ENCODE assay signal across 12 cellular contexts in the genomic region with DNA sequence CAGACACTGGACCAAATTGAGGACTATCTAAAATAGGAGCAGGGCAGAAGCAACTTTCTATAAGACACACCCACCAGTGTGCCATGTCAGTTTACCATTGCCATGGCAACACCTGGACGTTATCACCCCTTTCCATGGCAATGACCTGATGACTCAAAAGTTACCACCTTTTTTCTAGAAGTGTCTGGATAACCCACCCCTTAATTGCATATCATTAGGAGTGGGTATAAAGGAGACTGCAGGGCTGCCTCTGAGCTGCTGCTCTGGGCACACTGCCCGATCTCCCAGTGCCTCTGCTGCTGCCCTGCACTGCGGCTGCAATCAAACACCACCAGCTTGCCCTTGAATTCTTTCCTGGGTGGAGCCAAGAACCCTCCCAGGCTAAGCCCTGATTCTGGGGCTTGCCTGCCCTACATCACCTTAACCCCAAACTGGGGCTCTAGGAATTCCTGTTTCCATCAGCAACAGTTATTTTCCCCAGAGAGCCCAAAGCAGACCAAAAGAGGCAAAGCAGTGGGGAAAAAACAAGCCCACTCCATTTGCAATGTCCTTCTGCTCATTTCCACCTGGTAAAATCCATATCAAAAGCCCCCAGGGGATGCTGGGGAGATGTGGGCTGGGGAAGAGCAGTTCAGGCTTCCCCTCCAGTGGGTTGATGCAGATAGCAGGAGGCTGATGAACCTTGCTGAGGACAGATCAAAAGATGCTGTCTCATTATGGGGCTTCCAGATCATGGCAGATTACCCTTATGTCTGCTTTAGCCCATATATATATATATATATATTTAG.
DNase-seq lines count a peak whose midpoint lies in the region; ATAC-seq and TF ChIP-seq lines count a peak whose summit lies in the region.
"Had no signal": no experiment of that assay in that cellular context is flagged by ENCODE, and none has a peak within 500 bp of the region (broad histone marks: within the 10 kb centered on the region; RNA-seq: fewer than 3 reads in every experiment).

No MANE protein-coding gene starts in this region.

- ATAC-seq in SK-N-SH treated with all-trans-retinoic acid at 6 μM for 48 hours (peak; percentile 47; the same call in 2 of the 3 replicates), mucosa of descending colon (peak; percentile 71), HG02973 (IDR thresholded peaks at IDR 0.05; ENCODE audit: unreplicated experiment) (no peak)

- DNase-seq in Daoy (ENCODE audit: low read depth) (peak; percentile 62), mucosa of descending colon (no peak), NCI-H2107 (lab: John Stamatoyannopoulos, UW) (no peak), HuH-7.5 (ENCODE audit: low spot score) (no peak)
- DNase-seq: activated CD4-positive, alpha-beta T cell treated with anti-CD3 and anti-CD28 coated beads, Interleukin-2, amount 50 U/mL, for 1 hour; CD4-positive, CD25-positive, alpha-beta regulatory T cell; NCI-H1436; stimulated activated CD4-positive, alpha-beta T cell treated with anti-CD3 and anti-CD28 coated beads, Interleukin-4, amount 100 ng/mL, for 1 hour; stimulated activated naive CD4-positive, alpha-beta T cell had no signal

- no peak overlapping the region for H3K9ac ChIP-seq in BLaER1 treated with 17β-estradiol and CSF1 and Interleukin-3, amounts not matched to agents 10 nM and 100 nM

- no peak overlapping the region for H3K27ac ChIP-seq in BLaER1 treated with 17β-estradiol and CSF1 and Interleukin-3, amounts not matched to agents 10 nM and 100 nM

- H3K27me3 ChIP-seq in BLaER1 treated with 17β-estradiol and CSF1 and Interleukin-3, amounts not matched to agents 10 nM and 100 nM, result no peaks in the 10 kb centered on the region; a peak in 2 of 22 replicates

- H3K4me1 ChIP-seq in BLaER1 treated with 17β-estradiol and CSF1 and Interleukin-3, amounts not matched to agents 10 nM and 100 nM, result peaks cover 20 to 52% (median 38%) of the 10 kb centered on the region in 10 experiments
- no peaks in the 10 kb centered on the region for H3K4me1 ChIP-seq in mucosa of descending colon (ENCODE audit: low read depth)

- TF ChIP-seq CTCF in mucosa of descending colon (IDR thresholded peaks at IDR 0.05), result no peak

- peaks cover 11 to 22% (median 15%) of the 10 kb centered on the region in 11 experiments for H3K9me3 ChIP-seq in BLaER1 treated with 17β-estradiol and CSF1 and Interleukin-3, amounts not matched to agents 10 nM and 100 nM (replicated peaks in 1 of 11)
- peaks cover 4% of the 10 kb centered on the region for H3K9me3 ChIP-seq in mucosa of descending colon

- H4K20me1 ChIP-seq in BLaER1 treated with 17β-estradiol and CSF1 and Interleukin-3, amounts not matched to agents 10 nM and 100 nM, result no peaks in the 10 kb centered on the region

- intact Hi-C loops in mucosa of descending colon (cut with DNase I, micrococcal nuclease), result no loop called here

- peak overlapping the region in 8 of 11 experiments; percentile 16 to 65 (median 50); a peak in 14 of 22 replicates for H3K4me2 ChIP-seq in BLaER1 treated with 17β-estradiol and CSF1 and Interleukin-3, amounts not matched to agents 10 nM and 100 nM

- H3K4me3 ChIP-seq in BLaER1 treated with 17β-estradiol and CSF1 and Interleukin-3, amounts not matched to agents 10 nM and 100 nM, result no peak overlapping the region
- H3K4me3 ChIP-seq in mucosa of descending colon, result no peak overlapping the region

- H3K36me3 ChIP-seq in BLaER1 treated with 17β-estradiol and CSF1 and Interleukin-3, amounts not matched to agents 10 nM and 100 nM, result peaks cover 0 to 8% (median 0%) of the 10 kb centered on the region in 11 experiments; a peak in 1 of 22 replicates
- no peaks in the 10 kb centered on the region for H3K36me3 ChIP-seq in mucosa of descending colon (ENCODE audit: low read depth)

TF ChIP-seq in SK-N-SH treated with all-trans-retinoic acid at 6 μM for 48 hours, 23 proteins besides CTCF, POLR2A, EP300 and RAD21 (continues in another document):
- TF ChIP-seq PPARA (CRISPR knock-in tag; IDR thresholded peaks at IDR 0.05; ENCODE audit: borderline replicate concordance), result no peak
- TF ChIP-seq CSDC2 (CRISPR knock-in tag; IDR thresholded peaks at IDR 0.05), result no peak
- no peak for TF ChIP-seq ISL1 (CRISPR knock-in tag; IDR thresholded peaks at IDR 0.05)
- TF ChIP-seq, protein P1, sequence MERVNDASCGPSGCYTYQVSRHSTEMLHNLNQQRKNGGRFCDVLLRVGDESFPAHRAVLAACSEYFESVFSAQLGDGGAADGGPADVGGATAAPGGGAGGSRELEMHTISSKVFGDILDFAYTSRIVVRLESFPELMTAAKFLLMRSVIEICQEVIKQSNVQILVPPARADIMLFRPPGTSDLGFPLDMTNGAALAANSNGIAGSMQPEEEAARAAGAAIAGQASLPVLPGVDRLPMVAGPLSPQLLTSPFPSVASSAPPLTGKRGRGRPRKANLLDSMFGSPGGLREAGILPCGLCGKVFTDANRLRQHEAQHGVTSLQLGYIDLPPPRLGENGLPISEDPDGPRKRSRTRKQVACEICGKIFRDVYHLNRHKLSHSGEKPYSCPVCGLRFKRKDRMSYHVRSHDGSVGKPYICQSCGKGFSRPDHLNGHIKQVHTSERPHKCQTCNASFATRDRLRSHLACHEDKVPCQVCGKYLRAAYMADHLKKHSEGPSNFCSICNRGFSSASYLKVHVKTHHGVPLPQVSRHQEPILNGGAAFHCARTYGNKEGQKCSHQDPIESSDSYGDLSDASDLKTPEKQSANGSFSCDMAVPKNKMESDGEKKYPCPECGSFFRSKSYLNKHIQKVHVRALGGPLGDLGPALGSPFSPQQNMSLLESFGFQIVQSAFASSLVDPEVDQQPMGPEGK (CRISPR knock-in tag; IDR thresholded peaks at IDR 0.05; ENCODE audit: borderline replicate concordance), result no peak
- no peak for TF ChIP-seq OSR1 (CRISPR knock-in tag; IDR thresholded peaks at IDR 0.05)
- no peak for TF ChIP-seq ZNF70 (CRISPR knock-in tag; IDR thresholded peaks at IDR 0.05)
- no peak for TF ChIP-seq TCF4 (CRISPR knock-in tag; IDR thresholded peaks at IDR 0.05; ENCODE audit: borderline replicate concordance)
- no peak for TF ChIP-seq TOX (CRISPR knock-in tag; IDR thresholded peaks at IDR 0.05; ENCODE audit: borderline replicate concordance)
- no peak for TF ChIP-seq SNAI2 (CRISPR knock-in tag; IDR thresholded peaks at IDR 0.05)
- TF ChIP-seq RARB (CRISPR knock-in tag; IDR thresholded peaks at IDR 0.05), result no peak
- TF ChIP-seq ESRRG (CRISPR knock-in tag; IDR thresholded peaks at IDR 0.05), result no peak
- no peak for TF ChIP-seq ZC3H10 (CRISPR knock-in tag; IDR thresholded peaks at IDR 0.05)
- TF ChIP-seq, protein P2, sequence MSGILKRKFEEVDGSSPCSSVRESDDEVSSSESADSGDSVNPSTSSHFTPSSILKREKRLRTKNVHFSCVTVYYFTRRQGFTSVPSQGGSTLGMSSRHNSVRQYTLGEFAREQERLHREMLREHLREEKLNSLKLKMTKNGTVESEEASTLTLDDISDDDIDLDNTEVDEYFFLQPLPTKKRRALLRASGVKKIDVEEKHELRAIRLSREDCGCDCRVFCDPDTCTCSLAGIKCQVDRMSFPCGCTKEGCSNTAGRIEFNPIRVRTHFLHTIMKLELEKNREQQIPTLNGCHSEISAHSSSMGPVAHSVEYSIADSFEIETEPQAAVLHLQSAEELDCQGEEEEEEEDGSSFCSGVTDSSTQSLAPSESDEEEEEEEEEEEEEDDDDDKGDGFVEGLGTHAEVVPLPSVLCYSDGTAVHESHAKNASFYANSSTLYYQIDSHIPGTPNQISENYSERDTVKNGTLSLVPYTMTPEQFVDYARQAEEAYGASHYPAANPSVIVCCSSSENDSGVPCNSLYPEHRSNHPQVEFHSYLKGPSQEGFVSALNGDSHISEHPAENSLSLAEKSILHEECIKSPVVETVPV (CRISPR knock-in tag; IDR thresholded peaks at IDR 0.05), result no peak
- no peak for TF ChIP-seq ZFP30 (CRISPR knock-in tag; IDR thresholded peaks at IDR 0.05)
- TF ChIP-seq, protein P3, sequence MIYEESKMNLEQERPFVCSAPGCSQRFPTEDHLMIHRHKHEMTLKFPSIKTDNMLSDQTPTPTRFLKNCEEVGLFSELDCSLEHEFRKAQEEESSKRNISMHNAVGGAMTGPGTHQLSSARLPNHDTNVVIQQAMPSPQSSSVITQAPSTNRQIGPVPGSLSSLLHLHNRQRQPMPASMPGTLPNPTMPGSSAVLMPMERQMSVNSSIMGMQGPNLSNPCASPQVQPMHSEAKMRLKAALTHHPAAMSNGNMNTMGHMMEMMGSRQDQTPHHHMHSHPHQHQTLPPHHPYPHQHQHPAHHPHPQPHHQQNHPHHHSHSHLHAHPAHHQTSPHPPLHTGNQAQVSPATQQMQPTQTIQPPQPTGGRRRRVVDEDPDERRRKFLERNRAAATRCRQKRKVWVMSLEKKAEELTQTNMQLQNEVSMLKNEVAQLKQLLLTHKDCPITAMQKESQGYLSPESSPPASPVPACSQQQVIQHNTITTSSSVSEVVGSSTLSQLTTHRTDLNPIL (CRISPR knock-in tag; IDR thresholded peaks at IDR 0.05; ENCODE audit: low read depth), result no peak
- TF ChIP-seq, protein P4, sequence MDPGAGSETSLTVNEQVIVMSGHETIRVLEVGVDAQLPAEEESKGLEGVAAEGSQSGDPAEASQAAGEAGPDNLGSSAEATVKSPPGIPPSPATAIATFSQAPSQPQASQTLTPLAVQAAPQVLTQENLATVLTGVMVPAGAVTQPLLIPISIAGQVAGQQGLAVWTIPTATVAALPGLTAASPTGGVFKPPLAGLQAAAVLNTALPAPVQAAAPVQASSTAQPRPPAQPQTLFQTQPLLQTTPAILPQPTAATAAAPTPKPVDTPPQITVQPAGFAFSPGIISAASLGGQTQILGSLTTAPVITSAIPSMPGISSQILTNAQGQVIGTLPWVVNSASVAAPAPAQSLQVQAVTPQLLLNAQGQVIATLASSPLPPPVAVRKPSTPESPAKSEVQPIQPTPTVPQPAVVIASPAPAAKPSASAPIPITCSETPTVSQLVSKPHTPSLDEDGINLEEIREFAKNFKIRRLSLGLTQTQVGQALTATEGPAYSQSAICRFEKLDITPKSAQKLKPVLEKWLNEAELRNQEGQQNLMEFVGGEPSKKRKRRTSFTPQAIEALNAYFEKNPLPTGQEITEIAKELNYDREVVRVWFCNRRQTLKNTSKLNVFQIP (CRISPR knock-in tag; IDR thresholded peaks at IDR 0.05; ENCODE audit: borderline replicate concordance, low read depth), result no peak
